18 cellular contexts compared by ENCODE assay signal in genomic region chr6:33827546-33828451, GRCh38. TPM values are rescaled to one million over a fixed set of nuclear protein-coding genes. Genes with fewer than 3 reads are reported as not detected.
DNase-seq lines count a peak whose midpoint lies in the region; ATAC-seq and FAIRE-seq lines count a peak whose summit lies in the region.
"Had no signal": no experiment of that assay in that cellular context is flagged by ENCODE, and none has a peak within 500 bp of the region (broad histone marks: within the 10 kb centered on the region; RNA-seq: fewer than 3 reads in every experiment).

No MANE protein-coding gene starts in this region.

- no peaks in the 10 kb centered on the region for H3K36me3 Mint-ChIP-seq in T-helper 17 cell (ENCODE audit: low read depth)

- H3K4me1 ChIP-seq in small intestine (ENCODE audit: control insufficient read depth in 2 of 2, insufficient read depth in 1 of 2, low read depth in 1 of 2, low read length in 1 of 2) = no peaks in the 10 kb centered on the region
- H3K4me1 ChIP-seq: A549, adrenal gland had no signal

- H3K9me3 ChIP-seq in T-helper 17 cell (ENCODE audit: control insufficient read depth, low read length, poor library complexity, severe bottlenecking) (no peaks in the 10 kb centered on the region), small intestine (ENCODE audit: control insufficient read depth, low read depth) (no peaks in the 10 kb centered on the region)
- H3K9me3 ChIP-seq: A549, adrenal gland, sigmoid colon, transverse colon had no signal

- 35 to 66% (median 42%) methylated on average over 14 of the region's 14 CpGs for WGBS in small intestine, 3 donors

- H3K27me3 Mint-ChIP-seq in T-helper 17 cell = peaks cover 34% of the 10 kb centered on the region

- no peaks in the 10 kb centered on the region for H3K36me3 ChIP-seq in small intestine (ENCODE audit: control insufficient read depth in 2 of 2, insufficient read depth in 2 of 2, low read length in 2 of 2)
- H3K36me3 ChIP-seq: adrenal gland, sigmoid colon, transverse colon had no signal

- no peak for FAIRE-seq in small intestine (lab: Jason Lieb, UNC)
- FAIRE-seq: A549 had no signal

- ATAC-seq in T-helper 17 cell (no peak), HG02610 (IDR thresholded peaks at IDR 0.05; ENCODE audit: unreplicated experiment) (no peak)

- peak overlapping the region; percentile 11 for H3K27ac Mint-ChIP-seq in T-helper 17 cell
- H3K27ac Mint-ChIP-seq: activated T-helper 2 cell treated with anti-CD3 and anti-CD28 coated beads, Interferon-gamma antibody, Interleukin-2, Interleukin-4, amounts not matched to agents 10 μg/mL and 5 μg/mL and 100 μg/mL, durations not matched to agents 14 hours and 24 hours and 36 hours had no signal

- no peak overlapping the region for H3K27ac ChIP-seq in small intestine (ENCODE audit: low read depth in 1 of 2, low read length in 1 of 2)
- H3K27ac ChIP-seq: adrenal gland had no signal

- DNase-seq in NCI-H2029 treated with DMSO at 0.1 percent for 48 hours (lab: John Stamatoyannopoulos, UW) = peak; percentile 39
- no peak for DNase-seq in NCI-H2029 (lab: John Stamatoyannopoulos, UW)
- no peak for DNase-seq in T-helper 17 cell
- peak; percentile 43 for DNase-seq in iris pigment epithelial cell (ENCODE audit: low read depth)
- DNase-seq in small intestine = peak; percentile 54
- DNase-seq in DMS 273 treated with DMSO at 0.1 percent for 48 hours (lab: John Stamatoyannopoulos, UW) = no peak
- DNase-seq in activated CD4-positive, alpha-beta T cell treated with anti-CD3 and anti-CD28 coated beads for 48 hours = no peak
- DNase-seq: activated CD8-positive, alpha-beta memory T cell treated with anti-CD3 and anti-CD28 coated beads for 24 hours; adrenal gland; NCI-H1417 treated with DMSO at 0.1 percent for 48 hours; occipital lobe; sigmoid colon; stimulated activated CD4-positive, alpha-beta T cell treated with anti-CD3 and anti-CD28 coated beads, Interleukin-4, amount 100 ng/mL, for 1 hour; stimulated activated CD8-positive, alpha-beta memory T cell treated with anti-CD3 and anti-CD28 coated beads, Interleukin-4, amount 100 ng/mL, for 48 hours; transverse colon had no signal

- peaks cover 4% of the 10 kb centered on the region for H3K4me1 Mint-ChIP-seq in T-helper 17 cell

- H3K4me3 ChIP-seq in small intestine (ENCODE audit: low read depth in 1 of 2, low read length in 2 of 2) = no peak overlapping the region
- H3K4me3 ChIP-seq: A549, adrenal gland, sigmoid colon, transverse colon had no signal

- H3K27me3 ChIP-seq in small intestine (ENCODE audit: control insufficient read depth in 2 of 2, insufficient read depth in 2 of 2, low read length in 2 of 2) = peaks cover 0 to 2% of the 10 kb centered on the region in 2 donors
- H3K27me3 ChIP-seq: adrenal gland, sigmoid colon, transverse colon had no signal

- H3K4me3 Mint-ChIP-seq in T-helper 17 cell = no peak overlapping the region

RNA-seq across cellular contexts. Expression of gene MLN, which starts 24.0 kb away (rescaled TPM):
- total RNA-seq in T-helper 17 cell = not detected
- polyA plus RNA-seq in small intestine = 100 to 1,000 TPM in 2 of 3 donors, 10 to 100 TPM in 1; 89.2 to 264 (median 136) TPM
- total RNA-seq: activated T-helper 2 cell treated with anti-CD3 and anti-CD28 coated beads, Interferon-gamma antibody, Interleukin-2, Interleukin-4, amounts not matched to agents 10 μg/mL and 5 μg/mL and 100 μg/mL, durations not matched to agents 14 hours and 24 hours and 36 hours; adrenal gland; occipital lobe; sigmoid colon; transverse colon had no signal
- polyA plus RNA-seq: A549, adrenal gland had no signal

RNA-seq across cellular contexts. Expression of gene LEMD2, which starts 38.9 kb away (rescaled TPM):
- total RNA-seq in T-helper 17 cell = 100 to 1,000 TPM; 101 to 120 TPM
- polyA plus RNA-seq in small intestine = 10 to 100 TPM; 48.1 to 53.0 (median 51.3) TPM

Comparison
In these comparisons a context has a peak if more than half of its experiments do, and no peak if none do; other contexts are left out.
1. DNase-seq: peak in NCI-H2029 treated with DMSO at 0.1 percent for 48 hours (single experiment), iris pigment epithelial cell (single experiment) and small intestine (single experiment); none in NCI-H2029 (single experiment), T-helper 17 cell (0 of 3), DMS 273 treated with DMSO at 0.1 percent for 48 hours (single experiment) and activated CD4-positive, alpha-beta T cell treated with anti-CD3 and anti-CD28 coated beads for 48 hours (single experiment).